ENCODE assay signal across 8 cellular contexts in the genomic region with DNA sequence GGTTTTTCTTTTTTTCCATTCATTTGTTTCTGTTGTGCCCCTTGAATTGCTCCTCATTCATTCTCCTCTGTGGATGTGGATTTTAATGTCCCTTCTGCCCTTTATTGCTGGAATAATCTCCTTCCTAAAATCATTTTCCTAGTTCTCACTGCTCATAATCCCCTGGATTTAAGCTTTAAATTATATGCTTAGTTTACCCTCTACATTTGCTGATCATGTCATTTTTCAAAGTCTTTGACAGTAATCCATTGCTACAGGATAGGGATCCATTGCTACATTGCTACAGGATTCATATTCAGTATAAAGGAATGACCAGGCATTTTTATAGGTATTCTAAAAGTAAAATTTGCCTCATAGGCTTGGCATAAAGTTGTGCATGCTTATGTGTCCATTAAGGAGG.
"Had no signal": no experiment of that assay in that cellular context is flagged by ENCODE, and none has a peak within 500 bp of the region (broad histone marks: within the 10 kb centered on the region; RNA-seq: fewer than 3 reads in every experiment).

No MANE protein-coding gene starts in this region.

- H3K36me3 ChIP-seq: HAP-1 had no signal

- H3K4me3 ChIP-seq: GM23248, HAP-1 had no signal

- H3K27ac ChIP-seq: GM23248 had no signal

- FAIRE-seq: HTR-8/SVneo had no signal

- H3K9ac ChIP-seq: GM23248 had no signal

- DNase-seq: GM23248, GOT3, H7, HFFc6, KG1 had no signal

- ATAC-seq: HCT116 had no signal

- H3K9me3 ChIP-seq: HAP-1 had no signal
